ENCODE assay signal across 22 cellular contexts in genomic region chr11:116231540-116231939, GRCh38.
DNase-seq lines count a peak whose midpoint lies in the region; ATAC-seq and TF ChIP-seq lines count a peak whose summit lies in the region.
"Had no signal": no experiment of that assay in that cellular context is flagged by ENCODE, and none has a peak within 500 bp of the region (broad histone marks: within the 10 kb centered on the region; RNA-seq: fewer than 3 reads in every experiment).

No MANE protein-coding gene starts in this region.

- peak; percentile 17 for DNase-seq in DMS79 (lab: John Stamatoyannopoulos, UW)
- DNase-seq in DMS79 treated with DMSO at 0.1 percent for 48 hours (lab: John Stamatoyannopoulos, UW) = no peak
- DNase-seq in NCI-H345 (lab: John Stamatoyannopoulos, UW) = peak; percentile 73
- peak; percentile 61 for DNase-seq in NCI-H774 (lab: John Stamatoyannopoulos, UW)
- peak in 1 of 2 donors; percentile 31 for DNase-seq in upper lobe of left lung
- no peak for DNase-seq in psoas muscle
- no peak for DNase-seq in esophagus squamous epithelium (lab: John Stamatoyannopoulos, UW)
- DNase-seq: ACHN; CD4-positive, alpha-beta memory T cell; DMS153; GOT3; IMR-90; NCI-H1105 treated with DMSO at 0.1 percent for 48 hours; NCI-H524 treated with DMSO at 0.1 percent for 48 hours; PC-9; T-cell had no signal

- intact Hi-C loops in psoas muscle (cut with DNase I) = no loop called here
- intact Hi-C loops in esophagus squamous epithelium (cut with DNase I) = no loop called here

- H3K27me3 ChIP-seq in upper lobe of left lung = no peaks in the 10 kb centered on the region
- H3K27me3 ChIP-seq in psoas muscle (ENCODE audit: insufficient read depth in 3 of 3, low read length in 2 of 3) = peaks cover 0 to 17% (median 3%) of the 10 kb centered on the region in 3 donors
- H3K27me3 ChIP-seq in esophagus squamous epithelium = peaks cover 0 to 14% (median 0%) of the 10 kb centered on the region in 4 donors
- H3K27me3 ChIP-seq: BLaER1 treated with 17β-estradiol and CSF1 and Interleukin-3, amounts not matched to agents 10 nM and 100 nM had no signal

- TF ChIP-seq CTCF in upper lobe of left lung (IDR thresholded peaks at IDR 0.05) = no peak
- no peak for TF ChIP-seq CTCF in psoas muscle (IDR thresholded peaks at IDR 0.05)
- TF ChIP-seq CTCF in esophagus squamous epithelium (IDR thresholded peaks at IDR 0.05) = no peak

- H3K36me3 ChIP-seq in upper lobe of left lung (no peaks in the 10 kb centered on the region), psoas muscle (ENCODE audit: insufficient read depth in 1 of 2, low read depth in 1 of 2) (no peaks in the 10 kb centered on the region), esophagus squamous epithelium (no peaks in the 10 kb centered on the region)
- H3K36me3 ChIP-seq: BLaER1 treated with 17β-estradiol and CSF1 and Interleukin-3, amounts not matched to agents 10 nM and 100 nM had no signal

- WGBS in upper lobe of left lung, 2 donors = 64 to 67% methylated on average over 7 of the region's 7 CpGs
- WGBS in psoas muscle, 3 donors = 77 to 84% (median 77%) methylated on average over 7 of the region's 7 CpGs
- WGBS in esophagus squamous epithelium, 2 donors = 72 to 77% methylated on average over 7 of the region's 7 CpGs

- no peak overlapping the region for H3K27ac ChIP-seq in upper lobe of left lung
- H3K27ac ChIP-seq in psoas muscle = no peak overlapping the region
- peak overlapping the region in 1 of 4 donors; percentile 21 for H3K27ac ChIP-seq in esophagus squamous epithelium
- H3K27ac ChIP-seq: 22Rv1; BLaER1 treated with 17β-estradiol and CSF1 and Interleukin-3, amounts not matched to agents 10 nM and 100 nM; KMS-11; PC-9; RWPE1 had no signal

- H3K4me3 ChIP-seq in upper lobe of left lung = no peak overlapping the region
- H3K4me3 ChIP-seq in psoas muscle = no peak overlapping the region
- no peak overlapping the region for H3K4me3 ChIP-seq in esophagus squamous epithelium
- H3K4me3 ChIP-seq: BLaER1 treated with 17β-estradiol and CSF1 and Interleukin-3, amounts not matched to agents 10 nM and 100 nM; PC-9 had no signal

- TF ChIP-seq POLR2A in upper lobe of left lung (IDR thresholded peaks at IDR 0.05) (no peak), esophagus squamous epithelium (IDR thresholded peaks at IDR 0.05) (no peak)

- TF ChIP-seq EP300 in upper lobe of left lung (IDR thresholded peaks at IDR 0.05) = no peak

- peak; percentile 42 to 67 for ATAC-seq in upper lobe of left lung (ENCODE audit: low FRiP score in 2 of 2)
- ATAC-seq in psoas muscle = no peak
- ATAC-seq in HG03520 (IDR thresholded peaks at IDR 0.05; ENCODE audit: unreplicated experiment) = no peak
- ATAC-seq: HCT116, T-cell had no signal

- H3K9me3 ChIP-seq in upper lobe of left lung = no peaks in the 10 kb centered on the region
- peaks cover 3% of the 10 kb centered on the region for H3K9me3 ChIP-seq in psoas muscle
- H3K9me3 ChIP-seq in esophagus squamous epithelium = no peaks in the 10 kb centered on the region
- H3K9me3 ChIP-seq: BLaER1 treated with 17β-estradiol and CSF1 and Interleukin-3, amounts not matched to agents 10 nM and 100 nM had no signal

- peaks cover 0 to 13% (median 6%) of the 10 kb centered on the region in 4 donors for H3K4me1 ChIP-seq in upper lobe of left lung
- no peaks in the 10 kb centered on the region for H3K4me1 ChIP-seq in psoas muscle
- peaks cover 0 to 18% (median 5%) of the 10 kb centered on the region in 3 donors for H3K4me1 ChIP-seq in esophagus squamous epithelium

Comparison
In these comparisons a context has a peak if more than half of its experiments do, and no peak if none do; other contexts are left out.
1. DNase-seq: peak in DMS79 (single experiment), NCI-H345 (single experiment) and NCI-H774 (single experiment); none in DMS79 treated with DMSO at 0.1 percent for 48 hours (single experiment), psoas muscle (0 of 2) and esophagus squamous epithelium (single experiment).
2. ATAC-seq: peak in upper lobe of left lung (2 of 2); none in psoas muscle (0 of 4) and HG03520 (single experiment).